ENCODE assay signal across 22 cellular contexts in genomic region chr10:60629332-60629731, GRCh38.
"Had no signal": no experiment of that assay in that cellular context is flagged by ENCODE, and none has a peak within 500 bp of the region (broad histone marks: within the 10 kb centered on the region; RNA-seq: fewer than 3 reads in every experiment).

No MANE protein-coding gene starts in this region.

- H2AFZ ChIP-seq: neural progenitor cell had no signal

- DNase-seq: activated CD4-positive, alpha-beta T cell treated with anti-CD3 and anti-CD28 coated beads, Interleukin-2, amount 10 ng/mL, durations not matched to agents 7 days and 5 days; activated CD4-positive, CD25-positive, alpha-beta regulatory T cell; activated CD8-positive, alpha-beta T cell treated with anti-CD3 and anti-CD28 coated beads, Interleukin-2, amount 10 ng/mL, durations not matched to agents 7 days and 5 days; activated naive CD4-positive, alpha-beta T cell treated with anti-CD3 and anti-CD28 coated beads for 36 hours; activated T-cell treated with anti-CD3 and anti-CD28 coated beads, Interleukin-2, amount 50 U/mL, for 4 hours; brain microvascular endothelial cell; central memory CD4-positive, alpha-beta T cell; dorsolateral prefrontal cortex; erythroblast; foreskin melanocyte; kidney glomerular epithelial cell; left ventricle myocardium inferior; mammary epithelial cell; ovary; sigmoid colon; spleen; stimulated activated naive B cell treated with anti-CD40 and anti-IgM and Interleukin-4, amounts not matched to agents 10 μg/mL and 1 μg/mL and 100 μg/mL, for 72 hours; T-helper 1 cell; T1000; upper lobe of right lung had no signal

- H3K9ac ChIP-seq: neural progenitor cell had no signal

- H3K4me3 ChIP-seq: left ventricle myocardium inferior, neural progenitor cell, ovary, sigmoid colon, spleen, thoracic aorta, upper lobe of right lung had no signal

- H3K36me3 ChIP-seq: brain microvascular endothelial cell, left ventricle myocardium inferior, neural progenitor cell, ovary, sigmoid colon, spleen, thoracic aorta, upper lobe of right lung had no signal

- H3K4me1 ChIP-seq: left ventricle myocardium inferior, neural progenitor cell, sigmoid colon, spleen, upper lobe of right lung had no signal

- H3K9me3 ChIP-seq: left ventricle myocardium inferior, ovary, sigmoid colon, spleen, thoracic aorta, upper lobe of right lung had no signal

- H3K4me2 ChIP-seq: neural progenitor cell had no signal

- ATAC-seq: activated CD8-positive, alpha-beta T cell treated with anti-CD3 and anti-CD28 coated beads, Interleukin-2, amount 10 ng/mL, durations not matched to agents 7 days and 5 days; activated T-cell treated with anti-CD3 and anti-CD28 coated beads, Interleukin-2, amount 50 U/mL, for 4 hours; stimulated activated naive B cell treated with anti-CD40 and anti-IgM and Interleukin-4, amounts not matched to agents 10 μg/mL and 1 μg/mL and 100 μg/mL, for 72 hours; upper lobe of right lung had no signal

- H3K27ac ChIP-seq: brain microvascular endothelial cell, dorsolateral prefrontal cortex, left ventricle myocardium inferior, neural progenitor cell, ovary, sigmoid colon, spleen, thoracic aorta, upper lobe of right lung had no signal

- H3K27me3 ChIP-seq: brain microvascular endothelial cell, dorsolateral prefrontal cortex, neural progenitor cell, ovary, sigmoid colon, spleen, upper lobe of right lung had no signal
